ENCODE assay signal across 12 cellular contexts in the genomic region with DNA sequence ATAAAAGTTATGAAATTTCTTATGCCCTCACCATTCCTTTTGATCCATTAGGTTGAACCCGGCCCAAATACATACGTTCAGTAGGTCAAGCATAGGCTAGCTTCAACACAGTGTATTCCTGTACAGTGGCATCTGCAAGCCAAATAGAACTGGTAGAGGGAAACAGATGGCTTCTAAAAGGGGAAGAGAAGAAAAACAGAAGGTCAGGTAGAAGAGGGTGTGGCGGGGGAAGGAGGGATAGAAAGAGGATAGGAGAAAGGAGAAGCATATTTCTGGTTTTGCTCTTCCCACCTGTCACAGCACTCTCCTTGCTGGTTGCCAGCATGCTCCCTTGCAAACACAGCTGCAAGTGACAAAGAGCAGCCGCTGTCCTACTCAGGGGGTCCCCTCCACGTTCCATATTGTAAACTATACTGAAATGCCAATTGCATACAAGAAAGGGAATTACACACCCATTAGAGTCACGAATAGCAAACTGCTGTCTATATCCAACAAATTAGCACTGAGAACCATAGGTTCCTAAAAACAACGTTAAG.
DNase-seq lines count a peak whose midpoint lies in the region; ATAC-seq and TF ChIP-seq lines count a peak whose summit lies in the region.
"Had no signal": no experiment of that assay in that cellular context is flagged by ENCODE, and none has a peak within 500 bp of the region (broad histone marks: within the 10 kb centered on the region; RNA-seq: fewer than 3 reads in every experiment).

No MANE protein-coding gene starts in this region.

- H4K20me1 ChIP-seq in neural cell (ENCODE audit: insufficient read depth): no peaks in the 10 kb centered on the region

- no peak overlapping the region for H3K27ac ChIP-seq in neural cell (ENCODE audit: low read length)

- H3K27me3 ChIP-seq in neural cell (ENCODE audit: insufficient read depth, low read depth, low read length): no peaks in the 10 kb centered on the region

- H3K36me3 ChIP-seq in neural cell (ENCODE audit: insufficient read depth, low read length): peaks cover 3% of the 10 kb centered on the region

- no peak for TF ChIP-seq CTCF in neural cell (IDR thresholded peaks at IDR 0.05; ENCODE audit: poor library complexity, severe bottlenecking)

- no peak overlapping the region for H3K9ac ChIP-seq in neural cell (ENCODE audit: low read length)

- H3K4me2 ChIP-seq in neural cell (ENCODE audit: low read length): no peak overlapping the region

- no peaks in the 10 kb centered on the region for H3F3A ChIP-seq in neural cell (ENCODE audit: insufficient read depth, low read length, poor library complexity, severe bottlenecking)

- H3K4me3 ChIP-seq in neural cell (ENCODE audit: low read length): peak overlapping the region; percentile 22

- TF ChIP-seq EP300 in neural cell (conservative IDR thresholded peaks at IDR 0.05; ENCODE audit: poor library complexity, severe bottlenecking): no peak

- DNase-seq in G401 (ENCODE audit: low spot score) (peak; percentile 65), KBM-7 (peak; percentile 69), cerebellar cortex (ENCODE audit: low spot score) (peak; percentile 61), NCI-H2196 (lab: John Stamatoyannopoulos, UW; ENCODE audit: unreplicated experiment) (no peak)
- DNase-seq in effector CD4-positive, alpha-beta T cell: no peak
- DNase-seq in stimulated activated naive CD8-positive, alpha-beta T cell treated with anti-CD3 and anti-CD28 coated beads, Interleukin-15, Interleukin-2, amounts not matched to agents 100 U/mL and 50 U/mL, for 24 hours: no peak
- DNase-seq: activated CD4-positive, alpha-beta T cell treated with anti-CD3 and anti-CD28 coated beads, Interleukin-2, amount 10 ng/mL, durations not matched to agents 7 days and 5 days; foreskin melanocyte; naive B cell; NCI-H446 treated with DMSO at 0.1 percent for 48 hours had no signal

- peaks cover 5% of the 10 kb centered on the region for H3K79me2 ChIP-seq in neural cell (replicated peaks; ENCODE audit: insufficient read depth, low read length)

- H3K9me2 ChIP-seq in neural cell (ENCODE audit: insufficient read depth, low read length): no peaks in the 10 kb centered on the region

- no peak overlapping the region for H2AFZ ChIP-seq in neural cell (ENCODE audit: low read depth, low read length)

- no peak for ATAC-seq in stimulated activated naive CD8-positive, alpha-beta T cell treated with anti-CD3 and anti-CD28 coated beads, Interleukin-15, Interleukin-2, amounts not matched to agents 100 U/mL and 50 U/mL, for 24 hours
- no peak for ATAC-seq in GM19351 (IDR thresholded peaks at IDR 0.05; ENCODE audit: unreplicated experiment)

- in situ Hi-C loops in G401 (cut with HindIII; ENCODE audit: low sequenced_read_pairs): no loop called here
- in situ Hi-C loops in KBM-7 (cut with MboI; ENCODE audit: low pct_unique_long_range_greater_than_20kb, low sequenced_read_pairs): no loop called here

- H3K9me3 ChIP-seq in neural cell (ENCODE audit: low read length): no peaks in the 10 kb centered on the region

- TF ChIP-seq RAD21 in neural cell (conservative IDR thresholded peaks at IDR 0.05): no peak

TF ChIP-seq in neural cell, 6 proteins besides CTCF, POLR2A, EP300 and RAD21:
- TF ChIP-seq, protein P1, sequence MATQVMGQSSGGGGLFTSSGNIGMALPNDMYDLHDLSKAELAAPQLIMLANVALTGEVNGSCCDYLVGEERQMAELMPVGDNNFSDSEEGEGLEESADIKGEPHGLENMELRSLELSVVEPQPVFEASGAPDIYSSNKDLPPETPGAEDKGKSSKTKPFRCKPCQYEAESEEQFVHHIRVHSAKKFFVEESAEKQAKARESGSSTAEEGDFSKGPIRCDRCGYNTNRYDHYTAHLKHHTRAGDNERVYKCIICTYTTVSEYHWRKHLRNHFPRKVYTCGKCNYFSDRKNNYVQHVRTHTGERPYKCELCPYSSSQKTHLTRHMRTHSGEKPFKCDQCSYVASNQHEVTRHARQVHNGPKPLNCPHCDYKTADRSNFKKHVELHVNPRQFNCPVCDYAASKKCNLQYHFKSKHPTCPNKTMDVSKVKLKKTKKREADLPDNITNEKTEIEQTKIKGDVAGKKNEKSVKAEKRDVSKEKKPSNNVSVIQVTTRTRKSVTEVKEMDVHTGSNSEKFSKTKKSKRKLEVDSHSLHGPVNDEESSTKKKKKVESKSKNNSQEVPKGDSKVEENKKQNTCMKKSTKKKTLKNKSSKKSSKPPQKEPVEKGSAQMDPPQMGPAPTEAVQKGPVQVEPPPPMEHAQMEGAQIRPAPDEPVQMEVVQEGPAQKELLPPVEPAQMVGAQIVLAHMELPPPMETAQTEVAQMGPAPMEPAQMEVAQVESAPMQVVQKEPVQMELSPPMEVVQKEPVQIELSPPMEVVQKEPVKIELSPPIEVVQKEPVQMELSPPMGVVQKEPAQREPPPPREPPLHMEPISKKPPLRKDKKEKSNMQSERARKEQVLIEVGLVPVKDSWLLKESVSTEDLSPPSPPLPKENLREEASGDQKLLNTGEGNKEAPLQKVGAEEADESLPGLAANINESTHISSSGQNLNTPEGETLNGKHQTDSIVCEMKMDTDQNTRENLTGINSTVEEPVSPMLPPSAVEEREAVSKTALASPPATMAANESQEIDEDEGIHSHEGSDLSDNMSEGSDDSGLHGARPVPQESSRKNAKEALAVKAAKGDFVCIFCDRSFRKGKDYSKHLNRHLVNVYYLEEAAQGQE (IDR thresholded peaks at IDR 0.05; ENCODE audit: borderline replicate concordance): no peak
- no peak for TF ChIP-seq TAF1 (IDR thresholded peaks at IDR 0.05; ENCODE audit: low read depth)
- TF ChIP-seq MXI1 (conservative IDR thresholded peaks at IDR 0.05; ENCODE audit: poor library complexity, severe bottlenecking): no peak
- TF ChIP-seq SMC3 (conservative IDR thresholded peaks at IDR 0.05; ENCODE audit: poor library complexity): no peak
- TF ChIP-seq POLR2AphosphoS5 (IDR thresholded peaks at IDR 0.05): no peak
- no peak for TF ChIP-seq EZH2 (IDR thresholded peaks at IDR 0.05; ENCODE audit: borderline replicate concordance, insufficient read depth, low read length, poor library complexity, severe bottlenecking)

Comparison
In these comparisons a context has a peak if more than half of its experiments do, and no peak if none do; other contexts are left out.
1. DNase-seq: peak in G401 (single experiment), KBM-7 (single experiment) and cerebellar cortex (single experiment); none in NCI-H2196 (single experiment), effector CD4-positive, alpha-beta T cell (single experiment) and stimulated activated naive CD8-positive, alpha-beta T cell treated with anti-CD3 and anti-CD28 coated beads, Interleukin-15, Interleukin-2, amounts not matched to agents 100 U/mL and 50 U/mL, for 24 hours (single experiment).